ENCODE assay signal across 17 cellular contexts in genomic region chr9:127731938-127732337, GRCh38. TPM values are rescaled to one million over a fixed set of nuclear protein-coding genes. Genes with fewer than 3 reads are reported as not detected.
A peak's percentile ranks its signal among the peaks of the same experiment; 100 is the strongest.
DNase-seq lines count a peak whose midpoint lies in the region; ATAC-seq and TF ChIP-seq lines count a peak whose summit lies in the region.
"Had no signal": no experiment of that assay in that cellular context is flagged by ENCODE, and none has a peak within 500 bp of the region (broad histone marks: within the 10 kb centered on the region; RNA-seq: fewer than 3 reads in every experiment).

No MANE protein-coding gene starts in this region.

- intact Hi-C loops in CD8-positive, alpha-beta T cell (cut with DNase I, micrococcal nuclease), result loop anchor here in 1 of 2 experiments (10.0 kb wide), 1 partner anchor 787 kb away; no protein-coding TSS in a partner anchor

- H3K9me3 ChIP-seq in CD8-positive, alpha-beta T cell (ENCODE audit: low read length), result no peaks in the 10 kb centered on the region
- H3K9me3 ChIP-seq: BE2C, Caco-2 had no signal

- H3K36me3 Mint-ChIP-seq in CD8-positive, alpha-beta T cell, result peaks cover 18% of the 10 kb centered on the region
- H3K36me3 Mint-ChIP-seq in memory B cell, result peaks cover 7% of the 10 kb centered on the region
- H3K36me3 Mint-ChIP-seq in activated CD4-positive, alpha-beta T cell treated with anti-CD3 and anti-CD28 coated beads, Interleukin-2, amount 10 ng/mL, durations not matched to agents 7 days and 5 days (ENCODE audit: low read depth), result peaks cover under 1% of the 10 kb centered on the region
- H3K36me3 Mint-ChIP-seq: CD4-positive, CD25-positive, alpha-beta regulatory T cell had no signal

- POLR2A ChIA-PET in CD8-positive, alpha-beta T cell (lab: Charles Lee), result no interaction called here
- POLR2A ChIA-PET in RWPE1 (lab: Yijun Ruan, JAX; ENCODE audit: low non-redundant PET), result no interaction called here
- POLR2A ChIA-PET in activated CD4-positive, alpha-beta T cell treated with anti-CD3 and anti-CD28 coated beads, Interleukin-2, amount 10 ng/mL, durations not matched to agents 7 days and 5 days (lab: Charles Lee), result no interaction called here

- H3K9me3 Mint-ChIP-seq in CD8-positive, alpha-beta T cell, result no peaks in the 10 kb centered on the region
- H3K9me3 Mint-ChIP-seq in memory B cell, result no peaks in the 10 kb centered on the region
- H3K9me3 Mint-ChIP-seq in activated CD4-positive, alpha-beta T cell treated with anti-CD3 and anti-CD28 coated beads, Interleukin-2, amount 10 ng/mL, durations not matched to agents 7 days and 5 days, result no peaks in the 10 kb centered on the region
- H3K9me3 Mint-ChIP-seq: CD4-positive, CD25-positive, alpha-beta regulatory T cell had no signal

- H3K4me1 ChIP-seq in CD8-positive, alpha-beta T cell (ENCODE audit: insufficient read depth, low read length), result peaks cover 18% of the 10 kb centered on the region
- H3K4me1 ChIP-seq: Caco-2 had no signal

- no peak overlapping the region for H3K4me3 ChIP-seq in CD8-positive, alpha-beta T cell (ENCODE audit: low read depth, low read length)

- ATAC-seq in CD8-positive, alpha-beta T cell, result no peak
- no peak for ATAC-seq in memory B cell (ENCODE audit: low read depth)
- ATAC-seq: SK-N-SH treated with all-trans-retinoic acid at 6 μM for 48 hours had no signal

- peaks cover 7% of the 10 kb centered on the region for H3K4me1 Mint-ChIP-seq in CD8-positive, alpha-beta T cell (ENCODE audit: low read depth)
- H3K4me1 Mint-ChIP-seq in memory B cell, result peaks cover 3% of the 10 kb centered on the region
- H3K4me1 Mint-ChIP-seq in activated CD4-positive, alpha-beta T cell treated with anti-CD3 and anti-CD28 coated beads, Interleukin-2, amount 10 ng/mL, durations not matched to agents 7 days and 5 days, result peaks cover 24% of the 10 kb centered on the region

- H3K27me3 Mint-ChIP-seq in CD8-positive, alpha-beta T cell (ENCODE audit: low read depth), result no peaks in the 10 kb centered on the region
- H3K27me3 Mint-ChIP-seq in memory B cell, result no peaks in the 10 kb centered on the region
- no peaks in the 10 kb centered on the region for H3K27me3 Mint-ChIP-seq in activated CD4-positive, alpha-beta T cell treated with anti-CD3 and anti-CD28 coated beads, Interleukin-2, amount 10 ng/mL, durations not matched to agents 7 days and 5 days
- H3K27me3 Mint-ChIP-seq: CD4-positive, CD25-positive, alpha-beta regulatory T cell had no signal

- no peak overlapping the region for H3K27ac ChIP-seq in CD8-positive, alpha-beta T cell (ENCODE audit: low read depth, low read length)
- H3K27ac ChIP-seq in RWPE1, result peak overlapping the region; percentile 89

- H3K27me3 ChIP-seq in CD8-positive, alpha-beta T cell (ENCODE audit: insufficient read depth, low read length), result no peaks in the 10 kb centered on the region
- H3K27me3 ChIP-seq: BE2C had no signal

- no peaks in the 10 kb centered on the region for H3K36me3 ChIP-seq in CD8-positive, alpha-beta T cell (ENCODE audit: insufficient read depth, low read length)
- H3K36me3 ChIP-seq: BE2C had no signal

- peak overlapping the region; percentile 13 for H3K27ac Mint-ChIP-seq in CD8-positive, alpha-beta T cell
- H3K27ac Mint-ChIP-seq in memory B cell, result peak overlapping the region; percentile 9
- H3K27ac Mint-ChIP-seq in activated CD4-positive, alpha-beta T cell treated with anti-CD3 and anti-CD28 coated beads, Interleukin-2, amount 10 ng/mL, durations not matched to agents 7 days and 5 days, result no peak overlapping the region

- CTCF ChIA-PET in CD8-positive, alpha-beta T cell (lab: Charles Lee), result interaction anchor here (1.4 to 6.0 kb wide), 4 partner anchors 14 to 142 kb away, joined by 3 to 69 read pairs (median 10); no protein-coding TSS in a partner anchor
- CTCF ChIA-PET in RWPE1 (lab: Yijun Ruan, JAX), result interaction anchor here (0.5 to 1.1 kb wide), 2 partner anchors 73 to 189 kb away, joined by 3 to 4 read pairs; no protein-coding TSS in a partner anchor
- CTCF ChIA-PET in activated CD4-positive, alpha-beta T cell treated with anti-CD3 and anti-CD28 coated beads, Interleukin-2, amount 10 ng/mL, durations not matched to agents 7 days and 5 days (lab: Charles Lee), result no interaction called here

- H3K4me3 Mint-ChIP-seq in CD8-positive, alpha-beta T cell, result no peak overlapping the region
- no peak overlapping the region for H3K4me3 Mint-ChIP-seq in memory B cell
- no peak overlapping the region for H3K4me3 Mint-ChIP-seq in activated CD4-positive, alpha-beta T cell treated with anti-CD3 and anti-CD28 coated beads, Interleukin-2, amount 10 ng/mL, durations not matched to agents 7 days and 5 days

- no peak for TF ChIP-seq CTCF in CD8-positive, alpha-beta T cell (IDR thresholded peaks at IDR 0.05)
- no peak for TF ChIP-seq CTCF in RWPE1 (conservative IDR thresholded peaks at IDR 0.05; ENCODE audit: low read depth)

- no peak for DNase-seq in CD8-positive, alpha-beta T cell
- DNase-seq in RWPE1 (ENCODE audit: low spot score) (no peak), memory B cell (ENCODE audit: low spot score in 2 of 2) (no peak), NCI-H1105 (lab: John Stamatoyannopoulos, UW) (no peak)
- DNase-seq in activated CD4-positive, alpha-beta T cell treated with anti-CD3 and anti-CD28 coated beads, Interleukin-2, amount 10 ng/mL, durations not matched to agents 7 days and 5 days, result no peak
- DNase-seq in stimulated activated CD4-positive, alpha-beta T cell treated with anti-CD3 and anti-CD28 coated beads, Interleukin-2, amount 100 ng/mL, for 48 hours, result no peak
- DNase-seq: BE2C; Caco-2; CD4-positive, CD25-positive, alpha-beta regulatory T cell; GDM1; NCI-H1092 treated with DMSO at 0.1 percent for 48 hours; NCI-H2081; NCI-H446 treated with DMSO at 0.1 percent for 48 hours; NCI-H748 treated with DMSO at 0.1 percent for 48 hours; OCI-M1; SHP77 treated with DMSO at 0.1 percent for 48 hours had no signal

RNA-seq across cellular contexts. Expression of gene TOR2A, which starts 3.2 kb away (rescaled TPM):
- 1 to 10 TPM; 4.7 to 5.3 TPM for total RNA-seq in CD8-positive, alpha-beta T cell
- 10 to 100 TPM; 21.7 to 24.0 TPM for total RNA-seq in activated CD4-positive, alpha-beta T cell treated with anti-CD3 and anti-CD28 coated beads, Interleukin-2, amount 10 ng/mL, durations not matched to agents 7 days and 5 days

RNA-seq across cellular contexts. Expression of gene TTC16, which starts 16.1 kb away (rescaled TPM):
- 1 to 10 TPM; 5.2 to 5.5 TPM for total RNA-seq in CD8-positive, alpha-beta T cell
- total RNA-seq in activated CD4-positive, alpha-beta T cell treated with anti-CD3 and anti-CD28 coated beads, Interleukin-2, amount 10 ng/mL, durations not matched to agents 7 days and 5 days, result 1 to 10 TPM; 1.2 to 1.6 TPM
- total RNA-seq: Caco-2 had no signal

RNA-seq across cellular contexts. Expression of gene PTRH1, which starts 16.5 kb away (rescaled TPM):
- 1 to 10 TPM; 4.6 to 5.3 TPM for total RNA-seq in CD8-positive, alpha-beta T cell
- 10 to 100 TPM in 1 of 2 experiments, 1 to 10 TPM in 1; 8.7 to 11.0 TPM for total RNA-seq in activated CD4-positive, alpha-beta T cell treated with anti-CD3 and anti-CD28 coated beads, Interleukin-2, amount 10 ng/mL, durations not matched to agents 7 days and 5 days

RNA-seq across cellular contexts. Expression of gene CFAP157, which starts 25.1 kb away (rescaled TPM):
- total RNA-seq in CD8-positive, alpha-beta T cell, result under 1 TPM in 1 of 2 experiments, not detected in 1; 0.14 TPM
- not detected for total RNA-seq in activated CD4-positive, alpha-beta T cell treated with anti-CD3 and anti-CD28 coated beads, Interleukin-2, amount 10 ng/mL, durations not matched to agents 7 days and 5 days
- total RNA-seq: Caco-2; CD4-positive, CD25-positive, alpha-beta regulatory T cell had no signal

RNA-seq across cellular contexts. Expression of gene SH2D3C, which starts 46.5 kb away (rescaled TPM):
- 1 to 10 TPM; 5.9 to 6.4 TPM for total RNA-seq in CD8-positive, alpha-beta T cell
- total RNA-seq in activated CD4-positive, alpha-beta T cell treated with anti-CD3 and anti-CD28 coated beads, Interleukin-2, amount 10 ng/mL, durations not matched to agents 7 days and 5 days, result 10 to 100 TPM; 67.9 to 71.4 TPM
